Comparison of ENCODE assay signal across 15 cellular contexts in the genomic region with DNA sequence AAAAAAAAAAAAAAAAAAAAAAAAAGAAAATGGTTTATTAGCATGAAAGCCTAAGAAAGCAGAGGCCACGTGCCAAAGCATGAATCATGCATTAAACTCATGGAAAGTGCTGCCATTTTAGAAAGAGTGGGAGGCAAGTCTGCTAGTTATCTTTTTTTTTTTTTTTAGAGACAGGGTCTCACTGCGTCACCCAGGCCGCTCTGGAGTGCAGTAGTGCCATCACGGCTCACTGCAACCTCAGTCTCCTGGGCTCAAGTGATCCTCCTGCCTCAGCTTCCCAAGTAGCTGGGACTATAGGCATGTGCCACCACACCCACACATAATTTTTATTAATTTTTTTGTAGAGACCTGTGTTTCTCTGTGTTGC. TPM values are rescaled to one million over a fixed set of nuclear protein-coding genes. Genes with fewer than 3 reads are reported as not detected.
DNase-seq lines count a peak whose midpoint lies in the region; ATAC-seq and TF ChIP-seq lines count a peak whose summit lies in the region.
"Had no signal": no experiment of that assay in that cellular context is flagged by ENCODE, and none has a peak within 500 bp of the region (broad histone marks: within the 10 kb centered on the region; RNA-seq: fewer than 3 reads in every experiment).

No MANE protein-coding gene starts in this region.

- H3K4me1 Mint-ChIP-seq in glutamatergic neuron (ENCODE audit: low read depth, unreplicated experiment): no peaks in the 10 kb centered on the region
- H3K4me1 Mint-ChIP-seq: GM23338 had no signal

- H3K36me3 Mint-ChIP-seq in glutamatergic neuron (ENCODE audit: unreplicated experiment): no peaks in the 10 kb centered on the region
- H3K36me3 Mint-ChIP-seq: IgD-negative memory B cell had no signal

- no peaks in the 10 kb centered on the region for H3K27me3 ChIP-seq in spleen (replicated peaks in 1 of 7)
- H3K27me3 ChIP-seq: BE2C had no signal

- TF ChIP-seq POLR2A in spleen (IDR thresholded peaks at IDR 0.05): no peak

- TF ChIP-seq CTCF in spleen (IDR thresholded peaks at IDR 0.05 in 8 of 11, conservative IDR thresholded peaks at IDR 0.05 in 3 of 11) (no peak), glutamatergic neuron (IDR thresholded peaks at IDR 0.05; ENCODE audit: partially characterized antibody, unreplicated experiment) (no peak)

- H3K27ac Mint-ChIP-seq in glutamatergic neuron (ENCODE audit: unreplicated experiment): no peak overlapping the region
- H3K27ac Mint-ChIP-seq: GM23338 had no signal

- no peaks in the 10 kb centered on the region for H3K9me3 ChIP-seq in spleen
- H3K9me3 ChIP-seq: BE2C had no signal

- peaks cover 1% of the 10 kb centered on the region for H3K9me3 Mint-ChIP-seq in glutamatergic neuron (ENCODE audit: unreplicated experiment)
- H3K9me3 Mint-ChIP-seq: GM23338, IgD-negative memory B cell had no signal

- peak overlapping the region in 1 of 8 donors; percentile 8 for H3K27ac ChIP-seq in spleen

- peak; percentile 30 for DNase-seq in stimulated activated CD4-positive, alpha-beta T cell treated with anti-CD3 and anti-CD28 coated beads, Interleukin-4, amount 100 ng/mL, for 1 hour
- DNase-seq in stimulated activated CD4-positive, alpha-beta T cell treated with anti-CD3 and anti-CD28 coated beads, Interleukin-12 subunit alpha, Interleukin-12 subunit beta, amount 100 ng/mL, for 4 hours: no peak
- DNase-seq in LHCN-M2 (ENCODE audit: low read depth) (peak; percentile 34), spleen (peak; percentile 46), glutamatergic neuron (no peak)
- DNase-seq in activated naive CD4-positive, alpha-beta T cell treated with anti-CD3 and anti-CD28 coated beads, Interleukin-2, amount 50 U/mL, for 16 hours: peak; percentile 51
- DNase-seq in central memory CD4-positive, alpha-beta T cell: no peak
- DNase-seq: BE2C, left colon, NCI-H146, NCI-H524, PC-3 had no signal

- WGBS in spleen, 5 donors: 70 to 81% (median 79%) methylated on average over 4 of the region's 4 CpGs

- H3K36me3 ChIP-seq in spleen: no peaks in the 10 kb centered on the region
- H3K36me3 ChIP-seq: BE2C had no signal

- intact Hi-C loops in spleen (cut with DNase I; ENCODE audit: low total_unique reads): no loop called here

- H3K4me3 Mint-ChIP-seq in glutamatergic neuron (ENCODE audit: unreplicated experiment): no peak overlapping the region
- H3K4me3 Mint-ChIP-seq: GM23338 had no signal

- no peak overlapping the region for H3K4me3 ChIP-seq in spleen
- H3K4me3 ChIP-seq: GM23338 had no signal

- H3K4me1 ChIP-seq in spleen: peaks cover 6 to 75% (median 37%) of the 10 kb centered on the region in 6 donors

- no peaks in the 10 kb centered on the region for H3K27me3 Mint-ChIP-seq in glutamatergic neuron (ENCODE audit: unreplicated experiment)
- H3K27me3 Mint-ChIP-seq: IgD-negative memory B cell had no signal

- no peak for ATAC-seq in esophagus mucosa
- ATAC-seq: GM23338, left colon, PC-3 had no signal

RNA-seq across cellular contexts. Expression of a gene that starts 5.2 kb away (rescaled TPM):
- total RNA-seq in LHCN-M2 (2014; rRNA removed): not detected in 2 replicates
- 0.33 TPM for polyA plus RNA-seq in LHCN-M2 (2012)
- 1 to 10 TPM in 4 of 7 donors, under 1 TPM in 2, not detected in 1; 0.68 to 2.6 (median 1.3) TPM for total RNA-seq in spleen
- 1 to 10 TPM in 1 of 3 donors, under 1 TPM in 2; 0.09 to 1.2 (median 0.11) TPM for polyA plus RNA-seq in spleen
- total RNA-seq in glutamatergic neuron (ENCODE audit: unreplicated experiment): 3.2 TPM
- 1.6 TPM for total RNA-seq in esophagus mucosa

RNA-seq across cellular contexts. Expression of a gene that starts 9.5 kb away (rescaled TPM):
- total RNA-seq in LHCN-M2 (2014; rRNA removed) (1.5 and 2.7 TPM in 2 replicates), spleen (10 to 100 TPM in 1 of 7 donors, 1 to 10 TPM in 5, not detected in 1; 3.6 to 11.8 (median 5.3) TPM), glutamatergic neuron (ENCODE audit: unreplicated experiment) (3.7 TPM), esophagus mucosa (0.64 TPM)
- 0.79 TPM for polyA plus RNA-seq in LHCN-M2 (2012)
- polyA plus RNA-seq in spleen: 10 to 100 TPM in 1 of 3 donors, 1 to 10 TPM in 2; 7.5 to 14.2 (median 8.3) TPM
- polyA plus RNA-seq: IgD-negative memory B cell had no signal

RNA-seq across cellular contexts. Expression of a gene that starts 23.6 kb away (rescaled TPM):
- 63.2 and 68.7 TPM in 2 replicates for total RNA-seq in LHCN-M2 (2014; rRNA removed)
- 72.3 TPM for polyA plus RNA-seq in LHCN-M2 (2012)
- total RNA-seq in spleen: 10 to 100 TPM; 32.4 to 97.3 (median 62.5) TPM
- polyA plus RNA-seq in spleen: 10 to 100 TPM; 31.1 to 49.0 (median 38.3) TPM
- total RNA-seq in glutamatergic neuron (ENCODE audit: unreplicated experiment): 204 TPM
- total RNA-seq in esophagus mucosa: 79.8 TPM

RNA-seq across cellular contexts. Expression of a gene that starts 32.2 kb away (rescaled TPM):
- total RNA-seq in LHCN-M2 (2014; rRNA removed) (13.2 and 16.5 TPM in 2 replicates), spleen (10 to 100 TPM; 20.2 to 35.2 (median 27.6) TPM), glutamatergic neuron (ENCODE audit: unreplicated experiment) (25.7 TPM), esophagus mucosa (12.0 TPM)
- 3.7 TPM for polyA plus RNA-seq in LHCN-M2 (2012)
- polyA plus RNA-seq in spleen: 10 to 100 TPM; 11.2 to 26.7 (median 23.1) TPM

RNA-seq across cellular contexts. Expression of a gene that starts 34.8 kb away (rescaled TPM):
- total RNA-seq in LHCN-M2 (2014; rRNA removed) (78.7 and 88.2 TPM in 2 replicates), spleen (10 to 100 TPM; 35.9 to 54.4 (median 42.9) TPM), glutamatergic neuron (ENCODE audit: unreplicated experiment) (68.2 TPM), esophagus mucosa (45.0 TPM)
- 76.5 TPM for polyA plus RNA-seq in LHCN-M2 (2012)
- polyA plus RNA-seq in spleen: 10 to 100 TPM; 74.5 to 98.9 (median 80.4) TPM

Comparison
In these comparisons a context has a peak if more than half of its experiments do, and no peak if none do; other contexts are left out.
1. DNase-seq: peak in stimulated activated CD4-positive, alpha-beta T cell treated with anti-CD3 and anti-CD28 coated beads, Interleukin-4, amount 100 ng/mL, for 1 hour (single experiment), LHCN-M2 (single experiment), activated naive CD4-positive, alpha-beta T cell treated with anti-CD3 and anti-CD28 coated beads, Interleukin-2, amount 50 U/mL, for 16 hours (single experiment) and spleen (single experiment); none in stimulated activated CD4-positive, alpha-beta T cell treated with anti-CD3 and anti-CD28 coated beads, Interleukin-12 subunit alpha, Interleukin-12 subunit beta, amount 100 ng/mL, for 4 hours (single experiment), glutamatergic neuron (single experiment) and central memory CD4-positive, alpha-beta T cell (single experiment).